Comparison of ENCODE assay signal across 17 cellular contexts in the genomic region with DNA sequence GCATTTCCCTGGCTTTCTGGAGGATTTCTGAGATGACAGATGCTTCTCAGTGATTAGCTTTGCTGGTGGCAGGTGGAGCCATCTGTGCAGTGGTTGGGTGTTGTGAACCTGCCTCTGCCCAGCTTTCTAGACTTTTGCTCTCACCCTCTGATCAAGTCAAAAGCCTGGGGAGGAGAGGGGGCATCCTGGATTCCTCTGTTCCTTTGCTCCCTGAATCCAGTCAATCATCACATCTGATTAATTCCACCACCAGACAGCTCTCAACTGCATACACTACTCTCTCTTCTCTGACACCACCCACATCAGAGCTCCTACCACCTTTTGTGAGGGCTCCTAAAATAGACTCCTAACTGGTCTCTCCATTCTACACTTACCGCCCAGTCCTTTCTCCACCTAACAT.
DNase-seq lines count a peak whose midpoint lies in the region; ATAC-seq, FAIRE-seq and TF ChIP-seq lines count a peak whose summit lies in the region.
"Had no signal": no experiment of that assay in that cellular context is flagged by ENCODE, and none has a peak within 500 bp of the region (broad histone marks: within the 10 kb centered on the region; RNA-seq: fewer than 3 reads in every experiment).

No MANE protein-coding gene starts in this region.

- H3K9me3 ChIP-seq in astrocyte (ENCODE audit: insufficient read depth, low read depth, low read length) (peaks cover 3% of the 10 kb centered on the region), osteoblast (ENCODE audit: low read depth, low read length) (no peaks in the 10 kb centered on the region), psoas muscle (no peaks in the 10 kb centered on the region)
- H3K9me3 ChIP-seq: BE2C had no signal

- no peak overlapping the region for H3K4me3 Mint-ChIP-seq in astrocyte (ENCODE audit: unreplicated experiment)
- H3K4me3 Mint-ChIP-seq: CD4-positive, alpha-beta memory T cell had no signal

- H3K9ac ChIP-seq in astrocyte (ENCODE audit: low read length), result no peak overlapping the region
- H3K9ac ChIP-seq: GM23248 had no signal

- no peaks in the 10 kb centered on the region for H3K79me2 ChIP-seq in astrocyte (ENCODE audit: insufficient read depth, low read length)
- no peaks in the 10 kb centered on the region for H3K79me2 ChIP-seq in osteoblast (ENCODE audit: insufficient read depth, low read length)

- H3K36me3 Mint-ChIP-seq in astrocyte (ENCODE audit: low read depth, unreplicated experiment), result no peaks in the 10 kb centered on the region
- H3K36me3 Mint-ChIP-seq: CD4-positive, alpha-beta memory T cell had no signal

- H4K20me1 ChIP-seq in astrocyte (ENCODE audit: insufficient read depth, low read length) (no peaks in the 10 kb centered on the region), osteoblast (ENCODE audit: insufficient read depth, low read length) (no peaks in the 10 kb centered on the region)

- peaks cover 13% of the 10 kb centered on the region for H3K9me3 Mint-ChIP-seq in astrocyte (ENCODE audit: unreplicated experiment)

- H3K4me1 Mint-ChIP-seq in astrocyte (ENCODE audit: low read depth, unreplicated experiment), result peaks cover 4% of the 10 kb centered on the region
- H3K4me1 Mint-ChIP-seq: CD4-positive, alpha-beta memory T cell had no signal

- no peaks in the 10 kb centered on the region for H3K27me3 ChIP-seq in astrocyte (ENCODE audit: insufficient read depth, low read length)
- no peaks in the 10 kb centered on the region for H3K27me3 ChIP-seq in osteoblast (ENCODE audit: insufficient read depth, low read length)
- no peaks in the 10 kb centered on the region for H3K27me3 ChIP-seq in psoas muscle (ENCODE audit: insufficient read depth in 3 of 3, low read length in 2 of 3)
- H3K27me3 ChIP-seq: BE2C had no signal

- no peak overlapping the region for H2AFZ ChIP-seq in astrocyte (ENCODE audit: low read depth, low read length)
- no peak overlapping the region for H2AFZ ChIP-seq in osteoblast (ENCODE audit: low read length)
- H2AFZ ChIP-seq: GM23248 had no signal

- H3K27ac ChIP-seq in astrocyte (ENCODE audit: low read depth, low read length), result no peak overlapping the region
- no peak overlapping the region for H3K27ac ChIP-seq in osteoblast (ENCODE audit: low read depth, low read length)
- no peak overlapping the region for H3K27ac ChIP-seq in psoas muscle
- H3K27ac ChIP-seq: C4-2B, GM23248 had no signal

- H3K4me3 ChIP-seq in astrocyte (ENCODE audit: insufficient read depth, low read depth, low read length) (no peak overlapping the region), osteoblast (ENCODE audit: insufficient read depth, low read length) (no peak overlapping the region), psoas muscle (no peak overlapping the region)
- H3K4me3 ChIP-seq: GM23248 had no signal

- intact Hi-C loops in psoas muscle (cut with DNase I) (no loop called here), left cardiac atrium (cut with DNase I) (no loop called here)

- 88 to 95% (median 92%) methylated on average over 1 of the region's 1 CpG for WGBS in psoas muscle, 3 donors

- no peak for FAIRE-seq in astrocyte (lab: Jason Lieb, UNC)
- FAIRE-seq: A204.1, D721Med, H54 had no signal

- H3K4me2 ChIP-seq in astrocyte (ENCODE audit: low read length) (no peak overlapping the region), osteoblast (ENCODE audit: insufficient read depth, low read length) (no peak overlapping the region)

- no peaks in the 10 kb centered on the region for H3K4me1 ChIP-seq in astrocyte (ENCODE audit: insufficient read depth, low read length)
- no peaks in the 10 kb centered on the region for H3K4me1 ChIP-seq in osteoblast (ENCODE audit: insufficient read depth, low read length)
- H3K4me1 ChIP-seq in psoas muscle, result no peaks in the 10 kb centered on the region
- H3K4me1 ChIP-seq: BE2C had no signal

- H3K27ac Mint-ChIP-seq in astrocyte (ENCODE audit: unreplicated experiment), result peak overlapping the region; percentile 6
- H3K27ac Mint-ChIP-seq: CD4-positive, alpha-beta memory T cell had no signal

- no peak for TF ChIP-seq CTCF in astrocyte (IDR thresholded peaks at IDR 0.05; ENCODE audit: insufficient read depth, low read depth, low read length)
- TF ChIP-seq CTCF in osteoblast (IDR thresholded peaks at IDR 0.05; ENCODE audit: extremely low read depth, low read depth, low read length), result no peak
- TF ChIP-seq CTCF in psoas muscle (IDR thresholded peaks at IDR 0.05), result no peak

- no peak for ATAC-seq in psoas muscle
- no peak for ATAC-seq in left cardiac atrium
- ATAC-seq: HCT116 had no signal

- DNase-seq in NCI-H1694 (lab: John Stamatoyannopoulos, UW) (peak; percentile 65), NCI-H524 (lab: John Stamatoyannopoulos, UW) (peak; percentile 74 to 90), astrocyte (ENCODE audit: low read depth) (no peak), osteoblast (ENCODE audit: insufficient read length, low spot score, missing footprints) (peak; percentile 23), psoas muscle (no peak), left cardiac atrium (no peak), kidney glomerular epithelial cell (lab: John Stamatoyannopoulos, UW) (no peak)
- DNase-seq in stimulated activated CD4-positive, alpha-beta T cell treated with anti-CD3 and anti-CD28 coated beads, Interleukin-12 subunit alpha, Interleukin-12 subunit beta, amount 100 ng/mL, for 4 hours, result no peak
- DNase-seq: BE2C; CD4-positive, alpha-beta memory T cell; DMS53; GM23248 had no signal

- peaks cover 27% of the 10 kb centered on the region for H3K27me3 Mint-ChIP-seq in astrocyte (ENCODE audit: low read depth, unreplicated experiment)

- no peaks in the 10 kb centered on the region for H3K36me3 ChIP-seq in astrocyte (ENCODE audit: insufficient read depth, low read length)
- H3K36me3 ChIP-seq in osteoblast (ENCODE audit: insufficient read depth, low read length), result no peaks in the 10 kb centered on the region
- no peaks in the 10 kb centered on the region for H3K36me3 ChIP-seq in psoas muscle (ENCODE audit: insufficient read depth in 1 of 2, low read depth in 1 of 2)
- H3K36me3 ChIP-seq: BE2C had no signal

Comparison
In these comparisons a context has a peak if more than half of its experiments do, and no peak if none do; other contexts are left out.
1. DNase-seq: peak in NCI-H1694 (single experiment), NCI-H524 (2 of 2) and osteoblast (single experiment); none in astrocyte (single experiment), psoas muscle (0 of 2), stimulated activated CD4-positive, alpha-beta T cell treated with anti-CD3 and anti-CD28 coated beads, Interleukin-12 subunit alpha, Interleukin-12 subunit beta, amount 100 ng/mL, for 4 hours (single experiment), left cardiac atrium (single experiment) and kidney glomerular epithelial cell (single experiment).